ENCODE assay signal across 1 cellular context in genomic region chr16:3065742-3066439, GRCh38.
TF ChIP-seq lines count a peak whose summit lies in the region.

No MANE protein-coding gene starts in this region.

TF ChIP-seq in IMR-90, 13 proteins besides CTCF, POLR2A, EP300 and RAD21 (continued from another document):
- TF ChIP-seq USF2 (IDR thresholded peaks at IDR 0.05; ENCODE audit: low read depth, low read length), result no peak
